In genomic region chr3:60588806-60589205, GRCh38 we compare ENCODE assay signal across 20 cellular contexts.
DNase-seq lines count a peak whose midpoint lies in the region; ATAC-seq and TF ChIP-seq lines count a peak whose summit lies in the region.
"Had no signal": no experiment of that assay in that cellular context is flagged by ENCODE, and none has a peak within 500 bp of the region (broad histone marks: within the 10 kb centered on the region; RNA-seq: fewer than 3 reads in every experiment).

No MANE protein-coding gene starts in this region.

- POLR2A ChIA-PET in activated CD4-positive, alpha-beta memory T cell treated with anti-CD3 and anti-CD28 coated beads, Interleukin-2, amount 10 ng/mL, durations not matched to agents 7 days and 5 days (lab: Charles Lee), result no interaction called here

- H3K9me3 Mint-ChIP-seq in HFFc6, result no peaks in the 10 kb centered on the region
- no peaks in the 10 kb centered on the region for H3K9me3 Mint-ChIP-seq in activated CD4-positive, alpha-beta memory T cell treated with anti-CD3 and anti-CD28 coated beads, Interleukin-2, amount 10 ng/mL, durations not matched to agents 7 days and 5 days
- H3K9me3 Mint-ChIP-seq: activated naive CD4-positive, alpha-beta T cell treated with anti-CD3 and anti-CD28 coated beads, Interleukin-2, amount 50 U/mL, for 24 hours had no signal

- DNase-seq in AG20443 (ENCODE audit: low spot score) (peak; percentile 15), HFFc6 (peak; percentile 77), T1000 (lab: John Stamatoyannopoulos, UW) (peak; percentile 23), head of caudate nucleus (peak in 41 of 42 donors; percentile 10 to 83 (median 55)), hippocampal formation (lab: John Stamatoyannopoulos, UW) (no peak), NCI-H1930 (lab: John Stamatoyannopoulos, UW) (no peak)
- DNase-seq in activated CD4-positive, alpha-beta memory T cell treated with anti-CD3 and anti-CD28 coated beads, Interleukin-2, amount 10 ng/mL, durations not matched to agents 7 days and 5 days, result no peak
- DNase-seq: activated T-cell treated with anti-CD3 and anti-CD28 coated beads for 4 hours; central memory CD4-positive, alpha-beta T cell; effector memory CD4-positive, alpha-beta T cell; foreskin fibroblast; mesenchymal stem cell; MM.1S; NCI-H2081; NCI-H82; Right ventricle myocardium superior; substantia nigra had no signal

- CTCF ChIA-PET in activated CD4-positive, alpha-beta memory T cell treated with anti-CD3 and anti-CD28 coated beads, Interleukin-2, amount 10 ng/mL, durations not matched to agents 7 days and 5 days (lab: Charles Lee), result no interaction called here

- no peak for ATAC-seq in GM21367 (IDR thresholded peaks at IDR 0.05; ENCODE audit: unreplicated experiment)

- H3K4me1 Mint-ChIP-seq in HFFc6 (ENCODE audit: low read depth), result peaks cover 37% of the 10 kb centered on the region
- no peaks in the 10 kb centered on the region for H3K4me1 Mint-ChIP-seq in activated CD4-positive, alpha-beta memory T cell treated with anti-CD3 and anti-CD28 coated beads, Interleukin-2, amount 10 ng/mL, durations not matched to agents 7 days and 5 days
- H3K4me1 Mint-ChIP-seq: activated naive CD4-positive, alpha-beta T cell treated with anti-CD3 and anti-CD28 coated beads, Interleukin-2, amount 50 U/mL, for 24 hours had no signal

- H3K36me3 Mint-ChIP-seq in HFFc6 (ENCODE audit: low read depth), result no peaks in the 10 kb centered on the region
- no peaks in the 10 kb centered on the region for H3K36me3 Mint-ChIP-seq in activated CD4-positive, alpha-beta memory T cell treated with anti-CD3 and anti-CD28 coated beads, Interleukin-2, amount 10 ng/mL, durations not matched to agents 7 days and 5 days (ENCODE audit: low read depth)
- H3K36me3 Mint-ChIP-seq: activated naive CD4-positive, alpha-beta T cell treated with anti-CD3 and anti-CD28 coated beads, Interleukin-2, amount 50 U/mL, for 24 hours had no signal

- peak overlapping the region; percentile 65; the same call in 1 of the 2 replicates for H3K27ac Mint-ChIP-seq in HFFc6
- H3K27ac Mint-ChIP-seq in activated CD4-positive, alpha-beta memory T cell treated with anti-CD3 and anti-CD28 coated beads, Interleukin-2, amount 10 ng/mL, durations not matched to agents 7 days and 5 days, result no peak overlapping the region
- H3K27ac Mint-ChIP-seq: activated naive CD4-positive, alpha-beta T cell treated with anti-CD3 and anti-CD28 coated beads, Interleukin-2, amount 50 U/mL, for 24 hours; B cell had no signal

- intact Hi-C loops in head of caudate nucleus (cut with DNase I), result no loop called here

- H3K27me3 Mint-ChIP-seq in HFFc6 (ENCODE audit: insufficient read depth), result no peaks in the 10 kb centered on the region
- no peaks in the 10 kb centered on the region for H3K27me3 Mint-ChIP-seq in activated CD4-positive, alpha-beta memory T cell treated with anti-CD3 and anti-CD28 coated beads, Interleukin-2, amount 10 ng/mL, durations not matched to agents 7 days and 5 days
- H3K27me3 Mint-ChIP-seq: activated naive CD4-positive, alpha-beta T cell treated with anti-CD3 and anti-CD28 coated beads, Interleukin-2, amount 50 U/mL, for 24 hours; B cell had no signal

- no peak for TF ChIP-seq CTCF in HFFc6 (IDR thresholded peaks at IDR 0.05)

- 0 out of 2 replicates have a peak overlapping the region, but pooled peaks have one; percentile 41 for H3K4me3 Mint-ChIP-seq in HFFc6
- no peak overlapping the region for H3K4me3 Mint-ChIP-seq in activated CD4-positive, alpha-beta memory T cell treated with anti-CD3 and anti-CD28 coated beads, Interleukin-2, amount 10 ng/mL, durations not matched to agents 7 days and 5 days
- H3K4me3 Mint-ChIP-seq: activated naive CD4-positive, alpha-beta T cell treated with anti-CD3 and anti-CD28 coated beads, Interleukin-2, amount 50 U/mL, for 24 hours; B cell had no signal

Comparison
In these comparisons a context has a peak if more than half of its experiments do, and no peak if none do; other contexts are left out.
1. DNase-seq: peak in AG20443 (single experiment), HFFc6 (single experiment), T1000 (single experiment) and head of caudate nucleus (41 of 42); none in hippocampal formation (0 of 2), activated CD4-positive, alpha-beta memory T cell treated with anti-CD3 and anti-CD28 coated beads, Interleukin-2, amount 10 ng/mL, durations not matched to agents 7 days and 5 days (single experiment) and NCI-H1930 (0 of 2).